Comparison of ENCODE assay signal across 27 cellular contexts in the genomic region with DNA sequence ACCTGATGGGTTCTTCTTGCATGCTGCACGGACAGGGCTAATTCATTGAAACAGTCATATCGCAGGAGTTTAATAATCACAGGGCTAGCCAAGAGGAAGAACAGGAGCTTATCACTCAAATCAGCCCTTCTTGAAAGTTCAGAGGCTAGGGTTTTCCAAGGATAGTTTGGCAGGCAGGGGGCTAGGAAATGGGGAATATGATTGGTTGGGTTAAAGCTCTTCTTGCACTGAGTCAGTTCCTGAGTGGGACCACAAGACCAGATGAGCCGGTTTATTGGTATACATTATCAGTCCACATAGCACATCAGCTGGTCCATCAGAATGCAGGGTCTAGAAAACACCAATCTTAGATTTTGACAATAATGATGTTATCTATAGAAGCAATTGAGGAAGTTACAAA.
"Had no signal": no experiment of that assay in that cellular context is flagged by ENCODE, and none has a peak within 500 bp of the region (broad histone marks: within the 10 kb centered on the region; RNA-seq: fewer than 3 reads in every experiment).

No MANE protein-coding gene starts in this region.

- H3K9me3 Mint-ChIP-seq: natural killer cell had no signal

- H3K36me3 Mint-ChIP-seq: mesothelial cell of epicardium; naive B cell; natural killer cell; neural progenitor cell; stimulated activated memory B cell treated with anti-CD40 and anti-IgM and Interleukin-4, amounts not matched to agents 10 μg/mL and 1 μg/mL and 100 μg/mL, for 72 hours; type B pancreatic cell had no signal

- H3K79me2 ChIP-seq: parathyroid adenoma had no signal

- H3K4me1 ChIP-seq: left ventricle myocardium inferior, neural progenitor cell, parathyroid adenoma, psoas muscle, right atrium auricular region, right lobe of liver, tibial nerve, uterus had no signal

- H3K27ac Mint-ChIP-seq: mesothelial cell of epicardium; naive B cell; natural killer cell; nephron progenitor cell; neural progenitor cell; stimulated activated memory B cell treated with anti-CD40 and anti-IgM and Interleukin-4, amounts not matched to agents 10 μg/mL and 1 μg/mL and 100 μg/mL, for 72 hours; stimulated activated naive CD8-positive, alpha-beta T cell treated with anti-CD3 and anti-CD28 coated beads, Interleukin-15, amount 100 ng/mL, for 72 hours; type B pancreatic cell had no signal

- H3K9ac ChIP-seq: neural progenitor cell, parathyroid adenoma had no signal

- H3K9me3 ChIP-seq: left ventricle myocardium inferior, neutrophil, psoas muscle, right atrium auricular region, right lobe of liver, uterus had no signal

- H3K4me2 ChIP-seq: neural progenitor cell, smooth muscle cell had no signal

- H3K4me3 Mint-ChIP-seq: mesothelial cell of epicardium; naive B cell; natural killer cell; nephron progenitor cell; neural progenitor cell; stimulated activated memory B cell treated with anti-CD40 and anti-IgM and Interleukin-4, amounts not matched to agents 10 μg/mL and 1 μg/mL and 100 μg/mL, for 72 hours; stimulated activated naive CD8-positive, alpha-beta T cell treated with anti-CD3 and anti-CD28 coated beads, Interleukin-15, amount 100 ng/mL, for 72 hours; type B pancreatic cell had no signal

- H3K36me3 ChIP-seq: left ventricle myocardium inferior, neural progenitor cell, neutrophil, right atrium auricular region, right lobe of liver, tibial nerve, uterus had no signal

- H2AFZ ChIP-seq: neural progenitor cell, parathyroid adenoma had no signal

- H3K27me3 ChIP-seq: neural progenitor cell, neutrophil, right atrium auricular region, right lobe of liver, tibial nerve, uterus had no signal

- H3K27ac ChIP-seq: left ventricle myocardium inferior, neural progenitor cell, neutrophil, parathyroid adenoma, psoas muscle, right atrium auricular region, right lobe of liver, tibial nerve, uterus had no signal

- H3K4me1 Mint-ChIP-seq: mesothelial cell of epicardium; naive B cell; natural killer cell; nephron progenitor cell; neural progenitor cell; stimulated activated memory B cell treated with anti-CD40 and anti-IgM and Interleukin-4, amounts not matched to agents 10 μg/mL and 1 μg/mL and 100 μg/mL, for 72 hours; stimulated activated naive CD8-positive, alpha-beta T cell treated with anti-CD3 and anti-CD28 coated beads, Interleukin-15, amount 100 ng/mL, for 72 hours had no signal

- ATAC-seq: natural killer cell; psoas muscle; right lobe of liver; stimulated activated memory B cell treated with anti-CD40 and anti-IgM and Interleukin-4, amounts not matched to agents 10 μg/mL and 1 μg/mL and 100 μg/mL, for 72 hours; stimulated activated naive CD8-positive, alpha-beta T cell treated with anti-CD3 and anti-CD28 coated beads, Interleukin-15, amount 100 ng/mL, for 72 hours had no signal

- DNase-seq: islet precursor cell; left ventricle myocardium inferior; mesendoderm; naive B cell; natural killer cell; nephron progenitor cell; occipital lobe; psoas muscle; right lobe of liver; stimulated activated CD4-positive, alpha-beta T cell treated with anti-CD3 and anti-CD28 coated beads, Interleukin-1b, Interleukin-23, amount 100 ng/mL, for 48 hours; stimulated activated CD4-positive, alpha-beta T cell treated with anti-CD3 and anti-CD28 coated beads, Interleukin-2, amount 100 ng/mL, for 48 hours; stimulated activated CD4-positive, alpha-beta T cell treated with anti-CD3 and anti-CD28 coated beads, Interleukin-4, amount 100 ng/mL, for 4 hours; stimulated activated CD8-positive, alpha-beta memory T cell treated with anti-CD3 and anti-CD28 coated beads, Interleukin-4, amount 100 ng/mL, for 48 hours; stimulated activated naive CD4-positive, alpha-beta T cell treated with Interleukin-2 at 50 U/mL for 16 hours; stimulated activated naive CD8-positive, alpha-beta T cell treated with anti-CD3 and anti-CD28 coated beads, Interleukin-15, amount 100 ng/mL, for 72 hours; substantia nigra; uterus had no signal

- H3K4me3 ChIP-seq: left ventricle myocardium inferior, lung, neural progenitor cell, psoas muscle, right atrium auricular region, right lobe of liver, smooth muscle cell, tibial nerve, uterus had no signal
